ENCODE assay signal across 24 cellular contexts in the genomic region with DNA sequence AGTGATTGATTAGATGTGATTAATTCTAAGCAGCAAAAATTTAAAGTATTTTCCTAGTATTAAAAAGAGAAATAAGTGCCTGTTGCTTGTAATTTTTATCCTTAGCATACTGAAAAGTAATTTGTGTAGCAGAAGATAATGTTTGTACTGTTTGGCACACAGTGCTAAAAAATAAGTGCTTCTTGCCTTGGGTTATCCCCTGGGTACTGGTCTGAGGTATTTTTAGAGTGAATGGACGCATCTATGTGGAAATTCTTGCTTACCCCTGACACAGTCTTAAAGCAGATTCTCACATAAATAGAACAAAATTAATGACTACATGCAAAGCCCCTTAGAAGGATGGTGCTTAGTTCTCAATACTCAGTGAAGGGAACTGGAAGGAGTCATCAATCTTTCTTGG.
"Had no signal": no experiment of that assay in that cellular context is flagged by ENCODE, and none has a peak within 500 bp of the region (broad histone marks: within the 10 kb centered on the region; RNA-seq: fewer than 3 reads in every experiment).

No MANE protein-coding gene starts in this region.

- H3K4me3 ChIP-seq: SK-N-MC had no signal

- H3K4me3 Mint-ChIP-seq: activated B cell treated with CpG ODN at 0.5 μM for 24 hours; activated CD4-positive, alpha-beta memory T cell treated with anti-CD3 and anti-CD28 coated beads for 36 hours; activated CD4-positive, alpha-beta T cell treated with anti-CD3 and anti-CD28 coated beads, Interleukin-2, amount 10 ng/mL, durations not matched to agents 7 days and 5 days; activated naive CD4-positive, alpha-beta T cell treated with anti-CD3 and anti-CD28 coated beads, Interleukin-2, amount 10 ng/mL, durations not matched to agents 7 days and 5 days; activated naive CD8-positive, alpha-beta T cell treated with anti-CD3 and anti-CD28 coated beads for 36 hours; activated T-cell treated with anti-CD3 and anti-CD28 coated beads, Interleukin-2, amount 50 U/mL, for 4 hours; T-cell had no signal

- ATAC-seq: activated T-cell treated with anti-CD3 and anti-CD28 coated beads, Interleukin-2, amount 50 U/mL, for 4 hours; T-cell had no signal

- H3K27me3 Mint-ChIP-seq: activated B cell treated with CpG ODN at 0.5 μM for 24 hours; activated CD4-positive, alpha-beta T cell treated with anti-CD3 and anti-CD28 coated beads, Interleukin-2, amount 10 ng/mL, durations not matched to agents 7 days and 5 days; activated naive CD4-positive, alpha-beta T cell treated with anti-CD3 and anti-CD28 coated beads, Interleukin-2, amount 10 ng/mL, durations not matched to agents 7 days and 5 days; activated naive CD8-positive, alpha-beta T cell treated with anti-CD3 and anti-CD28 coated beads for 36 hours had no signal

- FAIRE-seq: TTC549 had no signal

- DNase-seq: activated B cell treated with CpG ODN at 0.5 μM for 24 hours; activated CD4-positive, alpha-beta memory T cell treated with anti-CD3 and anti-CD28 coated beads for 36 hours; activated CD4-positive, alpha-beta T cell treated with anti-CD3 and anti-CD28 coated beads, Interleukin-2, amount 10 ng/mL, durations not matched to agents 7 days and 5 days; activated CD8-positive, alpha-beta memory T cell treated with anti-CD3 and anti-CD28 coated beads for 24 hours; activated gamma-delta T cell treated with Interleukin-2 at 50 U/mL for 16 hours; activated naive CD4-positive, alpha-beta T cell treated with anti-CD3 and anti-CD28 coated beads, Interleukin-2, amount 10 ng/mL, durations not matched to agents 7 days and 5 days; activated naive CD8-positive, alpha-beta T cell treated with anti-CD3 and anti-CD28 coated beads for 36 hours; activated T-cell treated with anti-CD3 and anti-CD28 coated beads, Interleukin-2, amount 50 U/mL, for 4 hours; brain microvascular endothelial cell; caudate nucleus; KG1; NCI-H1092; NCI-H1417; NCI-H2029; NCI-H2107; NCI-H345; NCI-H510A; NCI-H526 treated with DMSO at 0.1 percent for 48 hours; NCI-H82; T-cell; T-helper 2 cell; T1000 had no signal

- H3K36me3 ChIP-seq: brain microvascular endothelial cell had no signal

- H3K9me3 Mint-ChIP-seq: activated B cell treated with CpG ODN at 0.5 μM for 24 hours; activated CD4-positive, alpha-beta memory T cell treated with anti-CD3 and anti-CD28 coated beads for 36 hours; activated CD4-positive, alpha-beta T cell treated with anti-CD3 and anti-CD28 coated beads, Interleukin-2, amount 10 ng/mL, durations not matched to agents 7 days and 5 days; activated naive CD4-positive, alpha-beta T cell treated with anti-CD3 and anti-CD28 coated beads, Interleukin-2, amount 10 ng/mL, durations not matched to agents 7 days and 5 days; activated naive CD8-positive, alpha-beta T cell treated with anti-CD3 and anti-CD28 coated beads for 36 hours; activated T-cell treated with anti-CD3 and anti-CD28 coated beads, Interleukin-2, amount 50 U/mL, for 4 hours; T-cell had no signal

- H3K27ac Mint-ChIP-seq: activated B cell treated with CpG ODN at 0.5 μM for 24 hours; activated CD4-positive, alpha-beta memory T cell treated with anti-CD3 and anti-CD28 coated beads for 36 hours; activated CD4-positive, alpha-beta T cell treated with anti-CD3 and anti-CD28 coated beads, Interleukin-2, amount 10 ng/mL, durations not matched to agents 7 days and 5 days; activated naive CD4-positive, alpha-beta T cell treated with anti-CD3 and anti-CD28 coated beads, Interleukin-2, amount 10 ng/mL, durations not matched to agents 7 days and 5 days; activated naive CD8-positive, alpha-beta T cell treated with anti-CD3 and anti-CD28 coated beads for 36 hours; T-cell had no signal

- H3K36me3 Mint-ChIP-seq: activated CD4-positive, alpha-beta memory T cell treated with anti-CD3 and anti-CD28 coated beads for 36 hours; activated naive CD4-positive, alpha-beta T cell treated with anti-CD3 and anti-CD28 coated beads, Interleukin-2, amount 10 ng/mL, durations not matched to agents 7 days and 5 days; activated naive CD8-positive, alpha-beta T cell treated with anti-CD3 and anti-CD28 coated beads for 36 hours; T-cell had no signal

- H3K4me1 Mint-ChIP-seq: activated B cell treated with CpG ODN at 0.5 μM for 24 hours; activated CD4-positive, alpha-beta T cell treated with anti-CD3 and anti-CD28 coated beads, Interleukin-2, amount 10 ng/mL, durations not matched to agents 7 days and 5 days; activated naive CD4-positive, alpha-beta T cell treated with anti-CD3 and anti-CD28 coated beads, Interleukin-2, amount 10 ng/mL, durations not matched to agents 7 days and 5 days; activated naive CD8-positive, alpha-beta T cell treated with anti-CD3 and anti-CD28 coated beads for 36 hours; T-cell had no signal

- H3K27me3 ChIP-seq: brain microvascular endothelial cell had no signal

- H3K27ac ChIP-seq: brain microvascular endothelial cell, SK-N-MC had no signal
